In the genomic region with DNA sequence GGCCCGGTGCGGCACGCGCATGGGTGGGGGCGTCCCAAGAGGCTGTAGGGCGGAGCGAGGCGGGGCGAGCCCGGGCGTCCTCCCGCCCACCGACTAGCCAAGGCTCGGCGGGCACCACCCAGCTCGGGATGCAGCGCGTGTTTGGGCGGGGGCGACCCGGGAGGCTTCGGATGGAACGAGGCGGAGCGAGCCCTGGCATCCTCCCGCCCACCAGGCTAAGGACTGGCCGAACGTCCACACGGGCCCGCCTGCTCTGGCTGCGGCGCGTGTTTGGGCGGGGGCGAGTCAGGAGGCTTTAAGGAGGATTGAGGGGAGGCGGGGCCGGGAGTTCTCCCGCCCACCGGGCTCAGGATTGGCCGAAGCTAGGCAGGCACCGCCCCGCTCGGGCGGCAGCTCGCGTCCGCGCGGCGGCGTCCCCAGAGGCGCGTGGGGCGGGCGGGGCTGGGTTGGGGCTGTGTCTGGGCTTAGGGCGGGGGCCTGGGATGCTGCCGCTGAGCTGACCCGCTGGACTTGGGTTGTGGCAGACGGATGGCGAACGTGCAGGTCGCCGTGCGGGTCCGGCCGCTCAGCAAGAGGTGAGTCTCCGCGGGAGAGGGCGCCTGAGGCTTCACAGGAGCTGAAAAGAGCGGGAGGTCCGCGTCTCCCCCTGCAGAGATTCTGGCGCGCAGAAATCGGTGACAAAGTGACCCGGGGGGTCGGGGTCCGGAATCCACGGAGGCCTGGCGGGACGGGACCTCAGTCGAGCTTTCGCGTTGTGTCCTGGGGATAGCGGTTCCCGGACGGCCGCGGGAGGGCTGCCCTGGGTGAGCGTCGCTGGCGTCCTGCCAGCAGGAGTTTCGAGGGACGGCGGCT, we compare ENCODE assay signal across 8 cellular contexts. TPM values are rescaled to one million over a fixed set of nuclear protein-coding genes. Genes with fewer than 3 reads are reported as not detected.
DNase-seq lines count a peak whose midpoint lies in the region; ATAC-seq, FAIRE-seq and TF ChIP-seq lines count a peak whose summit lies in the region.

STARD9 (plus strand) TSS at position 419 of the 852 bp plus-strand sequence; CDS start at position 529, 110 bp downstream.

- TF ChIP-seq POLR2A in GM19193 (IDR thresholded peaks at IDR 0.05; ENCODE audit: extremely low read depth, insufficient read depth, insufficient read length) = peak; percentile 71

- TF ChIP-seq CTCF in kidney (IDR thresholded peaks at IDR 0.05; ENCODE audit: borderline replicate concordance, extremely low read depth, insufficient read depth) = no peak

- peaks cover 5% of the 10 kb centered on the region in 2 donors for H3K4me1 ChIP-seq in kidney (ENCODE audit: control insufficient read depth in 1 of 2, insufficient read depth in 1 of 2, low read depth in 1 of 2, low read length in 2 of 2)

- DNase-seq in Ammon's horn (ENCODE audit: low spot score) = peak; percentile 99
- peak; percentile 96 for DNase-seq in NCI-H460 (ENCODE audit: extremely low read depth, low read depth)
- DNase-seq in cerebellar nuclear complex (lab: John Stamatoyannopoulos, UW) = peak; percentile 94 to 95
- DNase-seq in kidney = peak; percentile 99
- DNase-seq in stimulated activated CD4-positive, alpha-beta T cell treated with anti-CD3 and anti-CD28 coated beads, Interleukin-15, amount 100 ng/mL, for 1 hour (ENCODE audit: low read depth in 1 of 2, low spot score in 1 of 2) = peak; percentile 86 to 90

- H3K9ac ChIP-seq in kidney (ENCODE audit: low read length in 2 of 2) = peak within 1 kb of the TSS; percentile 55 to 69

- H3K27ac ChIP-seq in kidney (ENCODE audit: low read depth in 2 of 2, low read length in 2 of 2) = peak within 1 kb of the TSS; percentile 57 to 64

- H3K36me3 ChIP-seq in kidney (ENCODE audit: control insufficient read depth in 1 of 2, insufficient read depth in 2 of 2, low read length in 2 of 2) = no peaks in the 10 kb centered on the region

- H3K9me3 ChIP-seq in kidney (ENCODE audit: control insufficient read depth in 1 of 2, low read length in 2 of 2) = no peaks in the 10 kb centered on the region

- no peak for FAIRE-seq in kidney (lab: Jason Lieb, UNC)

- ATAC-seq in HG03432 (IDR thresholded peaks at IDR 0.05; ENCODE audit: unreplicated experiment) = peak; percentile 94
- ATAC-seq in activated CD4-positive, CD25-positive, alpha-beta regulatory T cell treated with anti-CD3 and anti-CD28 coated beads, Interleukin-2, amount 50 U/mL, for 24 hours = peak; percentile 89 to 90

- intact Hi-C loops in kidney (cut with DNase I) = no loop called here

- peak within 1 kb of the TSS; percentile 80 for H3K4me3 ChIP-seq in kidney (ENCODE audit: low read length in 2 of 2)

RNA-seq across cellular contexts. Expression of gene STARD9, which starts in this region (rescaled TPM):
- total RNA-seq in NCI-H460 (2014; rRNA removed; shearing (Covaris generic)) = 1.9 and 2.1 TPM in 2 replicates
- polyA plus RNA-seq in NCI-H460 (2014; cell fraction: nucleus; rRNA removed) = 6.0 and 6.3 TPM in 2 replicates
- total RNA-seq in kidney = 7.2 TPM
- polyA plus RNA-seq in kidney (ENCODE audit: insufficient read depth, low read depth, low replicate concordance) = 1.1 TPM

Comparison
In these comparisons a context has a peak if more than half of its experiments do, and no peak if none do; other contexts are left out.
1. Peak in every context shown above with its lines: DNase-seq, ATAC-seq, H3K4me3 ChIP-seq and H3K27ac ChIP-seq.